1 cellular context compared by ENCODE assay signal in the genomic region with DNA sequence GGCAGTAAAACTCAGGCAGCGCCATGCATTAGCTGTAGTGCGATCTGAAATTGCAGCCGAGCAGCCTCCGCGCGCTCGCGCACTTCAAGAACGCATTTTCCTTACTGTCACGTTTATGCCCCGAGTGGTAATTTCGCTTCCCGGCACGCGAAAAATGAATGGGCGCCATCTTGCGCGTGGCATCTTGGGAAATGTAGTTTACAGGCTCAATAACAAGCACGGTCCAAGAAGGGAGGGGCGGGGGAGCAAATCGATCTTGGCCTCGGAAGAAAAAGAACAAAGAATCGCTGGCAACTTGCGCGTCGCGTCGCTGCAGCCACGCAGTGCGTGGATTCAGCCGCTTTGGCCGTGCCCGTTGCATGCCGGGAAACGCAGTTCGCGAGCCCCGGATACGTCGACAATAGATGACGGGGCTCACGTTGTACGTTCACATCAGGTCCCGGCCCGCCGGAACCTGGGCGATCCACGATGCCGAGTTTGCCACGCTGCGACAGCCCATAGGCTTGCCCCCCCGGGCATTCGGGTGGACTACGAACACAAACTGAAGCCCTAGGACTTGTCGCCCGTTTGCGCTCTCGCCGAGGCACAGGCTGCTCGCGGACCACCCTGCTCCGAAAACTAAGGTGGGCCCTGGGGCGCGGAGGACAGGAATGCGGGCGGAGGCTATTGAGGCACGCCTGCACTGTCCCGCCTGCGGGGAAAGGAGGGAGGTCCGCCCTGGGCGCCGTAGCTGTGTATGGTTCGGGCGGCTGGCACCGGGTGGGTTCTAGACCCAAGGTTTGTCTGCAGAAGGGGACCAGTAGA.
A peak's percentile ranks its signal among the peaks of the same experiment; 100 is the strongest.
TF ChIP-seq lines count a peak whose summit lies in the region.

A gene with protein sequence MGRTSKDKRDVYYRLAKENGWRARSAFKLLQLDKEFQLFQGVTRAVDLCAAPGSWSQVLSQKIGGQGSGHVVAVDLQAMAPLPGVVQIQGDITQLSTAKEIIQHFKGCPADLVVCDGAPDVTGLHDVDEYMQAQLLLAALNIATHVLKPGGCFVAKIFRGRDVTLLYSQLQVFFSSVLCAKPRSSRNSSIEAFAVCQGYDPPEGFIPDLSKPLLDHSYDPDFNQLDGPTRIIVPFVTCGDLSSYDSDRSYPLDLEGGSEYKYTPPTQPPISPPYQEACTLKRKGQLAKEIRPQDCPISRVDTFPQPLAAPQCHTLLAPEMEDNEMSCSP (plus strand): TSS at position 426 of the 804 bp plus-strand sequence. CDS start 1,849 bp downstream, outside the sequence.

TF ChIP-seq in K562, 482 proteins besides CTCF, POLR2A, EP300 and RAD21 (continued from another document and continues in another):
- TF ChIP-seq ZKSCAN8 (CRISPR knock-in tag; IDR thresholded peaks at IDR 0.05) (no peak), ZBTB49 (CRISPR knock-in tag; IDR thresholded peaks at IDR 0.05; ENCODE audit: borderline replicate concordance) (no peak), ARID2 (IDR thresholded peaks at IDR 0.05) (0 out of 2 replicates have a peak, but pooled peaks have one; percentile 20), SFPQ (IDR thresholded peaks at IDR 0.05; ENCODE audit: low read depth, low read length) (no peak), SUPT5H (IDR thresholded peaks at IDR 0.05) (peak; percentile 56), SMARCC2 (IDR thresholded peaks at IDR 0.05; ENCODE audit: low read depth) (no peak), PTTG1 (tag; IDR thresholded peaks at IDR 0.05; ENCODE audit: low read depth) (no peak), ZNF217 (CRISPR knock-in tag; IDR thresholded peaks at IDR 0.05) (no peak), ESRRB (CRISPR knock-in tag; IDR thresholded peaks at IDR 0.05; ENCODE audit: borderline replicate concordance) (no peak), HMGXB4 (CRISPR knock-in tag; IDR thresholded peaks at IDR 0.05) (no peak), GMEB1 (CRISPR knock-in tag; IDR thresholded peaks at IDR 0.05) (peak; percentile 96), CBX8 (IDR thresholded peaks at IDR 0.05; ENCODE audit: borderline replicate concordance, extremely low read depth, low read depth, low read length, poor library complexity, severe bottlenecking) (no peak), SIN3B (IDR thresholded peaks at IDR 0.05; ENCODE audit: low read depth) (peak; percentile 7; the same call in 1 of the 2 replicates), MED1 (CRISPR knock-in tag; IDR thresholded peaks at IDR 0.05; ENCODE audit: borderline replicate concordance) (no peak), NCOA4 (IDR thresholded peaks at IDR 0.05; ENCODE audit: partially characterized antibody) (no peak), HSF4 (CRISPR knock-in tag; IDR thresholded peaks at IDR 0.05; ENCODE audit: borderline replicate concordance) (no peak), HNRNPK (IDR thresholded peaks at IDR 0.05; ENCODE audit: low read depth, low read length, poor library complexity, severe bottlenecking) (no peak), ZNF586 (CRISPR knock-in tag; conservative IDR thresholded peaks at IDR 0.05) (no peak), ZNF318 (IDR thresholded peaks at IDR 0.05; ENCODE audit: borderline replicate concordance in 1 of 2, low read depth in 1 of 2) (no peak), HMBOX1 (IDR thresholded peaks at IDR 0.05) (no peak), ZNF311 (CRISPR knock-in tag; IDR thresholded peaks at IDR 0.05) (no peak), KDM2B (CRISPR knock-in tag; IDR thresholded peaks at IDR 0.05) (no peak), ZFP30 (CRISPR knock-in tag; IDR thresholded peaks at IDR 0.05; ENCODE audit: borderline replicate concordance) (no peak), FOXP4 (CRISPR knock-in tag; IDR thresholded peaks at IDR 0.05; ENCODE audit: borderline replicate concordance) (no peak)
- TF ChIP-seq, protein P1, sequence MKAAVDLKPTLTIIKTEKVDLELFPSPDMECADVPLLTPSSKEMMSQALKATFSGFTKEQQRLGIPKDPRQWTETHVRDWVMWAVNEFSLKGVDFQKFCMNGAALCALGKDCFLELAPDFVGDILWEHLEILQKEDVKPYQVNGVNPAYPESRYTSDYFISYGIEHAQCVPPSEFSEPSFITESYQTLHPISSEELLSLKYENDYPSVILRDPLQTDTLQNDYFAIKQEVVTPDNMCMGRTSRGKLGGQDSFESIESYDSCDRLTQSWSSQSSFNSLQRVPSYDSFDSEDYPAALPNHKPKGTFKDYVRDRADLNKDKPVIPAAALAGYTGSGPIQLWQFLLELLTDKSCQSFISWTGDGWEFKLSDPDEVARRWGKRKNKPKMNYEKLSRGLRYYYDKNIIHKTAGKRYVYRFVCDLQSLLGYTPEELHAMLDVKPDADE (conservative IDR thresholded peaks at IDR 0.05; ENCODE audit: control insufficient read depth, low read depth, low read length): peak; percentile 86; the same call in 1 of the 2 replicates
